Comparison of ENCODE assay signal across 8 cellular contexts in genomic region chr4:121706595-121707021, GRCh38. TPM values are rescaled to one million over a fixed set of nuclear protein-coding genes. Genes with fewer than 3 reads are reported as not detected.
DNase-seq lines count a peak whose midpoint lies in the region; ATAC-seq and TF ChIP-seq lines count a peak whose summit lies in the region.

No MANE protein-coding gene starts in this region.

- peaks cover 43% of the 10 kb centered on the region for H3K27me3 Mint-ChIP-seq in activated naive CD4-positive, alpha-beta T cell treated with anti-CD3 and anti-CD28 coated beads, Interleukin-2, amount 10 ng/mL, durations not matched to agents 7 days and 5 days

- no peak for TF ChIP-seq EP300 in suprapubic skin (IDR thresholded peaks at IDR 0.05)

- H3K36me3 Mint-ChIP-seq in activated naive CD4-positive, alpha-beta T cell treated with anti-CD3 and anti-CD28 coated beads, Interleukin-2, amount 10 ng/mL, durations not matched to agents 7 days and 5 days = no peaks in the 10 kb centered on the region

- no peak overlapping the region for H3K4me3 Mint-ChIP-seq in activated naive CD4-positive, alpha-beta T cell treated with anti-CD3 and anti-CD28 coated beads, Interleukin-2, amount 10 ng/mL, durations not matched to agents 7 days and 5 days

- no peak for TF ChIP-seq CTCF in suprapubic skin (IDR thresholded peaks at IDR 0.05)

- CTCF ChIA-PET in activated naive CD4-positive, alpha-beta T cell treated with anti-CD3 and anti-CD28 coated beads, Interleukin-2, amount 10 ng/mL, durations not matched to agents 7 days and 5 days (lab: Charles Lee) = interaction anchor here (1.4 kb wide), 1 partner anchor 18 kb away, joined by 3 read pairs; no protein-coding TSS in a partner anchor

- no peak for TF ChIP-seq POLR2A in suprapubic skin (IDR thresholded peaks at IDR 0.05)

- peak; percentile 86 for ATAC-seq in GM18520 (IDR thresholded peaks at IDR 0.05; ENCODE audit: unreplicated experiment)
- ATAC-seq in HG03521 (IDR thresholded peaks at IDR 0.05; ENCODE audit: unreplicated experiment) = peak; percentile 42
- no peak for ATAC-seq in HG03354 (IDR thresholded peaks at IDR 0.05; ENCODE audit: poor library complexity, severe bottlenecking, unreplicated experiment)

- H3K4me1 ChIP-seq in suprapubic skin = no peaks in the 10 kb centered on the region

- peak; percentile 41 for DNase-seq in activated naive CD4-positive, alpha-beta T cell treated with anti-CD3 and anti-CD28 coated beads, Interleukin-2, amount 10 ng/mL, durations not matched to agents 7 days and 5 days
- peak; percentile 65 to 66 for DNase-seq in stimulated activated CD4-positive, alpha-beta T cell treated with anti-CD3 and anti-CD28 coated beads, Interleukin-15, amount 100 ng/mL, for 48 hours (ENCODE audit: low read depth in 2 of 2)
- DNase-seq in Ammon's horn (ENCODE audit: low spot score) = no peak
- no peak for DNase-seq in NCI-H1092 (lab: John Stamatoyannopoulos, UW)
- no peak for DNase-seq in suprapubic skin (ENCODE audit: low spot score in 2 of 2)

- WGBS in suprapubic skin = 63% methylated on average over 4 of the region's 4 CpGs

- no peaks in the 10 kb centered on the region for H3K27me3 ChIP-seq in suprapubic skin

- H3K36me3 ChIP-seq in suprapubic skin = no peaks in the 10 kb centered on the region

- no peak overlapping the region for H3K4me3 ChIP-seq in suprapubic skin

- H3K9me3 Mint-ChIP-seq in activated naive CD4-positive, alpha-beta T cell treated with anti-CD3 and anti-CD28 coated beads, Interleukin-2, amount 10 ng/mL, durations not matched to agents 7 days and 5 days = no peaks in the 10 kb centered on the region

- H3K9me3 ChIP-seq in suprapubic skin = no peaks in the 10 kb centered on the region

- peaks cover 17% of the 10 kb centered on the region for H3K4me1 Mint-ChIP-seq in activated naive CD4-positive, alpha-beta T cell treated with anti-CD3 and anti-CD28 coated beads, Interleukin-2, amount 10 ng/mL, durations not matched to agents 7 days and 5 days

- no peak overlapping the region for H3K27ac Mint-ChIP-seq in activated naive CD4-positive, alpha-beta T cell treated with anti-CD3 and anti-CD28 coated beads, Interleukin-2, amount 10 ng/mL, durations not matched to agents 7 days and 5 days

- H3K27ac ChIP-seq in suprapubic skin = no peak overlapping the region

RNA-seq across cellular contexts. Expression of gene ANXA5, which starts 9.8 kb away (rescaled TPM):
- 100 to 1,000 TPM; 101 to 107 (median 102) TPM for total RNA-seq in suprapubic skin

RNA-seq across cellular contexts. Expression of gene SMIM43, which starts 58.4 kb away (rescaled TPM):
- total RNA-seq in suprapubic skin = not detected

Comparison
In these comparisons a context has a peak if more than half of its experiments do, and no peak if none do; other contexts are left out.
1. DNase-seq: peak in activated naive CD4-positive, alpha-beta T cell treated with anti-CD3 and anti-CD28 coated beads, Interleukin-2, amount 10 ng/mL, durations not matched to agents 7 days and 5 days (single experiment) and stimulated activated CD4-positive, alpha-beta T cell treated with anti-CD3 and anti-CD28 coated beads, Interleukin-15, amount 100 ng/mL, for 48 hours (2 of 2); none in Ammon's horn (single experiment), NCI-H1092 (single experiment) and suprapubic skin (0 of 2).